Comparison of ENCODE assay signal across 2 cellular contexts in genomic region chr12:52010152-52010622, GRCh38.
A peak's percentile ranks its signal among the peaks of the same experiment; 100 is the strongest.
TF ChIP-seq lines count a peak whose summit lies in the region.

No MANE protein-coding gene starts in this region.

TF ChIP-seq in IMR-90, 13 proteins besides CTCF, POLR2A, EP300 and RAD21:
- TF ChIP-seq BHLHE40 (IDR thresholded peaks at IDR 0.05; ENCODE audit: low read depth, low read length) (no peak), USF2 (IDR thresholded peaks at IDR 0.05; ENCODE audit: low read depth, low read length) (peak; percentile 73; the same call in 1 of the 2 replicates), MAZ (IDR thresholded peaks at IDR 0.05; ENCODE audit: borderline replicate concordance, low read depth, low read length) (peak; percentile 95; the same call in 1 of the 2 replicates)

TF ChIP-seq in HepG2, 621 proteins besides CTCF, POLR2A, EP300 and RAD21 (continues in another document):
- TF ChIP-seq ZNF543 (CRISPR knock-in tag; IDR thresholded peaks at IDR 0.05): peak; percentile 36; the same call in 1 of the 2 replicates
- TF ChIP-seq ZNF761 (CRISPR knock-in tag; conservative IDR thresholded peaks at IDR 0.05): 0 out of 2 replicates have a peak, but pooled peaks have one; percentile 58
- TF ChIP-seq CREM (IDR thresholded peaks at IDR 0.05): no peak
- no peak for TF ChIP-seq CREM (CRISPR knock-in tag; IDR thresholded peaks at IDR 0.05)
- no peak for TF ChIP-seq ZNF510 (CRISPR knock-in tag; IDR thresholded peaks at IDR 0.05; ENCODE audit: low read depth)
- TF ChIP-seq SP4 (CRISPR knock-in tag; IDR thresholded peaks at IDR 0.05): peak; percentile 53; the same call in 1 of the 2 replicates
- no peak for TF ChIP-seq FOXP1 (IDR thresholded peaks at IDR 0.05)
- TF ChIP-seq FOXP1 (CRISPR knock-in tag; IDR thresholded peaks at IDR 0.05): 0 out of 2 replicates have a peak, but pooled peaks have one; percentile 8
- TF ChIP-seq ZNF232 (CRISPR knock-in tag; IDR thresholded peaks at IDR 0.05; ENCODE audit: borderline replicate concordance): 0 out of 2 replicates have a peak, but pooled peaks have one; percentile 31
- TF ChIP-seq KAT7 (CRISPR knock-in tag; IDR thresholded peaks at IDR 0.05; ENCODE audit: borderline replicate concordance): 0 out of 2 replicates have a peak, but pooled peaks have one; percentile 27
- 0 out of 2 replicates have a peak, but pooled peaks have one; percentile 28 for TF ChIP-seq CBFB (CRISPR knock-in tag; IDR thresholded peaks at IDR 0.05)
- TF ChIP-seq ZNF816 (CRISPR knock-in tag; IDR thresholded peaks at IDR 0.05; ENCODE audit: borderline replicate concordance): no peak
- no peak for TF ChIP-seq ZNF644 (CRISPR knock-in tag; IDR thresholded peaks at IDR 0.05; ENCODE audit: low read depth)
- TF ChIP-seq SAP130 (CRISPR knock-in tag; IDR thresholded peaks at IDR 0.05; ENCODE audit: low read depth): peak; percentile 75
- no peak for TF ChIP-seq TOPORS (CRISPR knock-in tag; IDR thresholded peaks at IDR 0.05)
- no peak for TF ChIP-seq ZNF557 (CRISPR knock-in tag; IDR thresholded peaks at IDR 0.05)
- TF ChIP-seq POGZ (CRISPR knock-in tag; IDR thresholded peaks at IDR 0.05): 0 out of 2 replicates have a peak, but pooled peaks have one; percentile 17
- TF ChIP-seq MYC (CRISPR knock-in tag; IDR thresholded peaks at IDR 0.05; ENCODE audit: borderline replicate concordance): peak; percentile 74
- no peak for TF ChIP-seq ZFP91 (CRISPR knock-in tag; IDR thresholded peaks at IDR 0.05; ENCODE audit: borderline replicate concordance)
- TF ChIP-seq ZFY (CRISPR knock-in tag; IDR thresholded peaks at IDR 0.05): peak; percentile 44; the same call in 1 of the 2 replicates
- TF ChIP-seq EEA1 (CRISPR knock-in tag; IDR thresholded peaks at IDR 0.05; ENCODE audit: borderline replicate concordance): no peak
- TF ChIP-seq HNF1B (CRISPR knock-in tag; IDR thresholded peaks at IDR 0.05): no peak
- 0 out of 2 replicates have a peak, but pooled peaks have one; percentile 15 for TF ChIP-seq ZNF354B (CRISPR knock-in tag; IDR thresholded peaks at IDR 0.05)
- 0 out of 2 replicates have a peak, but pooled peaks have one; percentile 8 for TF ChIP-seq DR1 (CRISPR knock-in tag; IDR thresholded peaks at IDR 0.05)
- no peak for TF ChIP-seq SP1 (IDR thresholded peaks at IDR 0.05)
- peak; percentile 45; the same call in 1 of the 2 replicates for TF ChIP-seq SP1 (CRISPR knock-in tag; IDR thresholded peaks at IDR 0.05)
- TF ChIP-seq DMAP1 (CRISPR knock-in tag; IDR thresholded peaks at IDR 0.05): peak; percentile 49; the same call in 1 of the 2 replicates
- TF ChIP-seq SIX1 (CRISPR knock-in tag; IDR thresholded peaks at IDR 0.05; ENCODE audit: borderline replicate concordance): no peak
- TF ChIP-seq SALL1 (CRISPR knock-in tag; IDR thresholded peaks at IDR 0.05): 0 out of 2 replicates have a peak, but pooled peaks have one; percentile 40
- TF ChIP-seq PLSCR1 (CRISPR knock-in tag; IDR thresholded peaks at IDR 0.05; ENCODE audit: borderline replicate concordance): no peak
- TF ChIP-seq IRX3 (CRISPR knock-in tag; IDR thresholded peaks at IDR 0.05; ENCODE audit: borderline replicate concordance, low read depth): no peak
- TF ChIP-seq PATZ1 (CRISPR knock-in tag; IDR thresholded peaks at IDR 0.05): peak; percentile 97
- no peak for TF ChIP-seq ZFP36 (IDR thresholded peaks at IDR 0.05; ENCODE audit: borderline replicate concordance, low read depth, low read length, partially characterized antibody)
- peak; percentile 50 for TF ChIP-seq TEAD3 (CRISPR knock-in tag; optimal IDR thresholded peaks at IDR 0.05; ENCODE audit: borderline replicate concordance)
- TF ChIP-seq PRDM10 (CRISPR knock-in tag; IDR thresholded peaks at IDR 0.05; ENCODE audit: low read depth): peak; percentile 71
- peak; percentile 55; the same call in 1 of the 2 replicates for TF ChIP-seq GATAD2A (CRISPR knock-in tag; IDR thresholded peaks at IDR 0.05)
- TF ChIP-seq ZBED4 (CRISPR knock-in tag; IDR thresholded peaks at IDR 0.05; ENCODE audit: borderline replicate concordance): no peak
- TF ChIP-seq ZNF331 (CRISPR knock-in tag; IDR thresholded peaks at IDR 0.05): peak; percentile 80
- peak; percentile 94 for TF ChIP-seq ARNTL (CRISPR knock-in tag; IDR thresholded peaks at IDR 0.05)
- TF ChIP-seq HNRNPLL (IDR thresholded peaks at IDR 0.05; ENCODE audit: low read depth, low read length, poor library complexity, severe bottlenecking): peak; percentile 18
- TF ChIP-seq ZNF777 (CRISPR knock-in tag; IDR thresholded peaks at IDR 0.05): no peak
- no peak for TF ChIP-seq E2F2 (CRISPR knock-in tag; IDR thresholded peaks at IDR 0.05; ENCODE audit: borderline replicate concordance)
- TF ChIP-seq TARDBP (CRISPR knock-in tag; IDR thresholded peaks at IDR 0.05): 0 out of 2 replicates have a peak, but pooled peaks have one; percentile 57
- peak; percentile 96 for TF ChIP-seq ZBTB42 (CRISPR knock-in tag; IDR thresholded peaks at IDR 0.05)
- TF ChIP-seq ELF3 (CRISPR knock-in tag; IDR thresholded peaks at IDR 0.05): peak; percentile 36; the same call in 1 of the 2 replicates
